ENCODE assay signal across 1 cellular context in the genomic region with DNA sequence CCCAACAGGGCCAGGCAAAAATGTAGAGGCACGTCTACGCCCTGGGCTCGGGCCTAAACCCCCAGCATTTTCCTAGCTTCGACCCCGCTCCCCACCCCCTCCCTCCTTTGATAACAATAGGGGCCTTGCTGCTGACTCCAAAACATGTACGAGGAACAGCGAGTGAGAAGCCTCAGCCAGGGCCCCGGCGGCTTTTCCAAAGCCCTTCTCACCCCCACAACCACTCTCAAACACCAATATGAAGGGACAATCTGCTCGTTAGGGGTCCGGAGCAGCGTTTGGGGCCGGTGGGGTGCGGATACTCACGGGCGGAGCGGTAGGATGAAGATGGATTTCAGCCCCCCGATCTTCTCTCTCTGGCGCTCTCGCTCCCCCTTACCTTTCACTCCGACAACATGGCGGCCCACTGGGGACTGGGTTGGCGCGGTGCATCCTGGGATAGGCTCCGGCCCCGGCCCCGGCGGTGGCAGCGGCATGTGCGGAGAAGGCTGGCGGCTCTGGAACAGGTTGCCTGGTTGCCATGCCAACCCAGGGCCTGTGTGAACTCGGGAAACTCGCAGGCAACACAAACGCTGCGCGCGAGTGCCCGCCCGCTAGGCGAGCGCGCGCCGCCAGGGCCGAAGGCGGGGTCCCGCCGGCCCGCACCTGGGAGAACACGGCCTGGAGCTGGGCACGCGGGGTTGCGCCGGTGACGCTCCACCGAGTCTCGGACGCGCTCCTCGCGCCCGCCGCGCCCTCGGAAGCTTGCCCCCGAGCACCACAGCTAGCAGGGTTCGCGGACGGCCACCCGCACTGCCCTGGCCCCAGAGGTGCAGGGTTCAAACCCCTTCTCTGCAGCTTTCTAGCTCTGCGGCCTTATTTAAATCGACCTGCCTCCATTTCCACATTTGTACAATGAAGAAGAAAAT.
A peak's percentile ranks its signal among the peaks of the same experiment; 100 is the strongest.
TF ChIP-seq lines count a peak whose summit lies in the region.

A gene with protein sequence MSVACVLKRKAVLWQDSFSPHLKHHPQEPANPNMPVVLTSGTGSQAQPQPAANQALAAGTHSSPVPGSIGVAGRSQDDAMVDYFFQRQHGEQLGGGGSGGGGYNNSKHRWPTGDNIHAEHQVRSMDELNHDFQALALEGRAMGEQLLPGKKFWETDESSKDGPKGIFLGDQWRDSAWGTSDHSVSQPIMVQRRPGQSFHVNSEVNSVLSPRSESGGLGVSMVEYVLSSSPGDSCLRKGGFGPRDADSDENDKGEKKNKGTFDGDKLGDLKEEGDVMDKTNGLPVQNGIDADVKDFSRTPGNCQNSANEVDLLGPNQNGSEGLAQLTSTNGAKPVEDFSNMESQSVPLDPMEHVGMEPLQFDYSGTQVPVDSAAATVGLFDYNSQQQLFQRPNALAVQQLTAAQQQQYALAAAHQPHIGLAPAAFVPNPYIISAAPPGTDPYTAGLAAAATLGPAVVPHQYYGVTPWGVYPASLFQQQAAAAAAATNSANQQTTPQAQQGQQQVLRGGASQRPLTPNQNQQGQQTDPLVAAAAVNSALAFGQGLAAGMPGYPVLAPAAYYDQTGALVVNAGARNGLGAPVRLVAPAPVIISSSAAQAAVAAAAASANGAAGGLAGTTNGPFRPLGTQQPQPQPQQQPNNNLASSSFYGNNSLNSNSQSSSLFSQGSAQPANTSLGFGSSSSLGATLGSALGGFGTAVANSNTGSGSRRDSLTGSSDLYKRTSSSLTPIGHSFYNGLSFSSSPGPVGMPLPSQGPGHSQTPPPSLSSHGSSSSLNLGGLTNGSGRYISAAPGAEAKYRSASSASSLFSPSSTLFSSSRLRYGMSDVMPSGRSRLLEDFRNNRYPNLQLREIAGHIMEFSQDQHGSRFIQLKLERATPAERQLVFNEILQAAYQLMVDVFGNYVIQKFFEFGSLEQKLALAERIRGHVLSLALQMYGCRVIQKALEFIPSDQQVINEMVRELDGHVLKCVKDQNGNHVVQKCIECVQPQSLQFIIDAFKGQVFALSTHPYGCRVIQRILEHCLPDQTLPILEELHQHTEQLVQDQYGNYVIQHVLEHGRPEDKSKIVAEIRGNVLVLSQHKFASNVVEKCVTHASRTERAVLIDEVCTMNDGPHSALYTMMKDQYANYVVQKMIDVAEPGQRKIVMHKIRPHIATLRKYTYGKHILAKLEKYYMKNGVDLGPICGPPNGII (minus strand): TSS at position 408 of the 908 bp plus-strand sequence. CDS start 6,151 bp downstream, outside the sequence.

TF ChIP-seq in K562, 482 proteins besides CTCF, POLR2A, EP300 and RAD21 (continued from another document and continues in another):
- TF ChIP-seq SIN3A (IDR thresholded peaks at IDR 0.05; ENCODE audit: borderline replicate concordance in 2 of 2, control insufficient read depth in 1 of 2, low read depth in 2 of 2, low read length in 2 of 2) = peak; percentile 48 to 70; a peak in 2 of 4 replicates
- 0 out of 2 replicates have a peak, but pooled peaks have one; percentile 22 for TF ChIP-seq ATF6 (CRISPR knock-in tag; IDR thresholded peaks at IDR 0.05)
- peak; percentile 97 for TF ChIP-seq FOXP1 (CRISPR knock-in tag; IDR thresholded peaks at IDR 0.05)
- peak; percentile 14; the same call in 1 of the 2 replicates for TF ChIP-seq SIN3B (IDR thresholded peaks at IDR 0.05; ENCODE audit: low read depth)
- no peak for TF ChIP-seq ZNF3 (CRISPR knock-in tag; IDR thresholded peaks at IDR 0.05)
- no peak for TF ChIP-seq GABPB2 (CRISPR knock-in tag; conservative IDR thresholded peaks at IDR 0.05)
- TF ChIP-seq HMGXB4 (CRISPR knock-in tag; IDR thresholded peaks at IDR 0.05) = peak; percentile 58; the same call in 1 of the 2 replicates
- peak; percentile 95 to 96 for TF ChIP-seq E2F6 (IDR thresholded peaks at IDR 0.05; ENCODE audit: borderline replicate concordance in 1 of 2, extremely low read depth in 1 of 2, insufficient read depth in 1 of 2, insufficient read length in 1 of 2, low read depth in 1 of 2, low read length in 1 of 2, poor library complexity in 1 of 2, severe bottlenecking in 1 of 2)
- no peak for TF ChIP-seq NR1H2 (CRISPR knock-in tag; IDR thresholded peaks at IDR 0.05)
- TF ChIP-seq NFATC3 (IDR thresholded peaks at IDR 0.05) = peak; percentile 83; the same call in 1 of the 2 replicates
- no peak for TF ChIP-seq ZNF277 (CRISPR knock-in tag; IDR thresholded peaks at IDR 0.05; ENCODE audit: borderline replicate concordance)
- TF ChIP-seq TCF7 (IDR thresholded peaks at IDR 0.05; ENCODE audit: borderline replicate concordance) = no peak; the same call in 1 of the 2 replicates
- TF ChIP-seq HNRNPL (IDR thresholded peaks at IDR 0.05; ENCODE audit: low read depth, low read length) = peak; percentile 99
- TF ChIP-seq, protein P1, sequence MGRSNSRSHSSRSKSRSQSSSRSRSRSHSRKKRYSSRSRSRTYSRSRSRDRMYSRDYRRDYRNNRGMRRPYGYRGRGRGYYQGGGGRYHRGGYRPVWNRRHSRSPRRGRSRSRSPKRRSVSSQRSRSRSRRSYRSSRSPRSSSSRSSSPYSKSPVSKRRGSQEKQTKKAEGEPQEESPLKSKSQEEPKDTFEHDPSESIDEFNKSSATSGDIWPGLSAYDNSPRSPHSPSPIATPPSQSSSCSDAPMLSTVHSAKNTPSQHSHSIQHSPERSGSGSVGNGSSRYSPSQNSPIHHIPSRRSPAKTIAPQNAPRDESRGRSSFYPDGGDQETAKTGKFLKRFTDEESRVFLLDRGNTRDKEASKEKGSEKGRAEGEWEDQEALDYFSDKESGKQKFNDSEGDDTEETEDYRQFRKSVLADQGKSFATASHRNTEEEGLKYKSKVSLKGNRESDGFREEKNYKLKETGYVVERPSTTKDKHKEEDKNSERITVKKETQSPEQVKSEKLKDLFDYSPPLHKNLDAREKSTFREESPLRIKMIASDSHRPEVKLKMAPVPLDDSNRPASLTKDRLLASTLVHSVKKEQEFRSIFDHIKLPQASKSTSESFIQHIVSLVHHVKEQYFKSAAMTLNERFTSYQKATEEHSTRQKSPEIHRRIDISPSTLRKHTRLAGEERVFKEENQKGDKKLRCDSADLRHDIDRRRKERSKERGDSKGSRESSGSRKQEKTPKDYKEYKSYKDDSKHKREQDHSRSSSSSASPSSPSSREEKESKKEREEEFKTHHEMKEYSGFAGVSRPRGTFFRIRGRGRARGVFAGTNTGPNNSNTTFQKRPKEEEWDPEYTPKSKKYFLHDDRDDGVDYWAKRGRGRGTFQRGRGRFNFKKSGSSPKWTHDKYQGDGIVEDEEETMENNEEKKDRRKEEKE (IDR thresholded peaks at IDR 0.05; ENCODE audit: borderline replicate concordance in 1 of 2, control insufficient read depth in 1 of 2, low read depth in 2 of 2, low read length in 1 of 2) = no peak; a peak in 1 of 4 replicates
- TF ChIP-seq PML (IDR thresholded peaks at IDR 0.05; ENCODE audit: low read length) = peak; percentile 85
- TF ChIP-seq, protein P2, sequence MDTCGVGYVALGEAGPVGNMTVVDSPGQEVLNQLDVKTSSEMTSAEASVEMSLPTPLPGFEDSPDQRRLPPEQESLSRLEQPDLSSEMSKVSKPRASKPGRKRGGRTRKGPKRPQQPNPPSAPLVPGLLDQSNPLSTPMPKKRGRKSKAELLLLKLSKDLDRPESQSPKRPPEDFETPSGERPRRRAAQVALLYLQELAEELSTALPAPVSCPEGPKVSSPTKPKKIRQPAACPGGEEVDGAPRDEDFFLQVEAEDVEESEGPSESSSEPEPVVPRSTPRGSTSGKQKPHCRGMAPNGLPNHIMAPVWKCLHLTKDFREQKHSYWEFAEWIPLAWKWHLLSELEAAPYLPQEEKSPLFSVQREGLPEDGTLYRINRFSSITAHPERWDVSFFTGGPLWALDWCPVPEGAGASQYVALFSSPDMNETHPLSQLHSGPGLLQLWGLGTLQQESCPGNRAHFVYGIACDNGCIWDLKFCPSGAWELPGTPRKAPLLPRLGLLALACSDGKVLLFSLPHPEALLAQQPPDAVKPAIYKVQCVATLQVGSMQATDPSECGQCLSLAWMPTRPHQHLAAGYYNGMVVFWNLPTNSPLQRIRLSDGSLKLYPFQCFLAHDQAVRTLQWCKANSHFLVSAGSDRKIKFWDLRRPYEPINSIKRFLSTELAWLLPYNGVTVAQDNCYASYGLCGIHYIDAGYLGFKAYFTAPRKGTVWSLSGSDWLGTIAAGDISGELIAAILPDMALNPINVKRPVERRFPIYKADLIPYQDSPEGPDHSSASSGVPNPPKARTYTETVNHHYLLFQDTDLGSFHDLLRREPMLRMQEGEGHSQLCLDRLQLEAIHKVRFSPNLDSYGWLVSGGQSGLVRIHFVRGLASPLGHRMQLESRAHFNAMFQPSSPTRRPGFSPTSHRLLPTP (IDR thresholded peaks at IDR 0.05; ENCODE audit: borderline replicate concordance, extremely low read depth, insufficient read length) = no peak
- no peak for TF ChIP-seq ZFP91 (CRISPR knock-in tag; IDR thresholded peaks at IDR 0.05)
- TF ChIP-seq SMC3 (conservative IDR thresholded peaks at IDR 0.05; ENCODE audit: insufficient read depth, low read depth, low read length) = no peak
- TF ChIP-seq BCL6 (CRISPR knock-in tag; IDR thresholded peaks at IDR 0.05) = 0 out of 2 replicates have a peak, but pooled peaks have one; percentile 62
- TF ChIP-seq XRCC3 (IDR thresholded peaks at IDR 0.05) = no peak
- TF ChIP-seq, protein P3, sequence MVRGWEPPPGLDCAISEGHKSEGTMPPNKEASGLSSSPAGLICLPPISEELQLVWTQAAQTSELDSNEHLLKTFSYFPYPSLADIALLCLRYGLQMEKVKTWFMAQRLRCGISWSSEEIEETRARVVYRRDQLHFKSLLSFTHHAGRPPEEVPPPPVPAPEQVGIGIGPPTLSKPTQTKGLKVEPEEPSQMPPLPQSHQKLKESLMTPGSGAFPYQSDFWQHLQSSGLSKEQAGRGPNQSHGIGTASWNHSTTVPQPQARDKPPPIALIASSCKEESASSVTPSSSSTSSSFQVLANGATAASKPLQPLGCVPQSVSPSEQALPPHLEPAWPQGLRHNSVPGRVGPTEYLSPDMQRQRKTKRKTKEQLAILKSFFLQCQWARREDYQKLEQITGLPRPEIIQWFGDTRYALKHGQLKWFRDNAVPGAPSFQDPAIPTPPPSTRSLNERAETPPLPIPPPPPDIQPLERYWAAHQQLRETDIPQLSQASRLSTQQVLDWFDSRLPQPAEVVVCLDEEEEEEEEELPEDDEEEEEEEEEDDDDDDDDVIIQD (CRISPR knock-in tag; IDR thresholded peaks at IDR 0.05) = peak; percentile 90
- TF ChIP-seq NKRF (IDR thresholded peaks at IDR 0.05; ENCODE audit: borderline replicate concordance) = no peak
- TF ChIP-seq SMAD1 (IDR thresholded peaks at IDR 0.05; ENCODE audit: low read depth, low read length, partially characterized antibody) = peak; percentile 77
- TF ChIP-seq CC2D1A (IDR thresholded peaks at IDR 0.05) = 0 out of 2 replicates have a peak, but pooled peaks have one; percentile 48
